8 cellular contexts compared by ENCODE assay signal in genomic region chr7:98745722-98746318, GRCh38.
DNase-seq lines count a peak whose midpoint lies in the region; ATAC-seq and TF ChIP-seq lines count a peak whose summit lies in the region.

No MANE protein-coding gene starts in this region.

- H3K27me3 Mint-ChIP-seq in chondrocyte (ENCODE audit: low read depth), result peaks cover 34% of the 10 kb centered on the region

- no peak overlapping the region for H3K4me3 Mint-ChIP-seq in chondrocyte (ENCODE audit: unreplicated experiment)

- peaks cover 2% of the 10 kb centered on the region for H3K36me3 Mint-ChIP-seq in chondrocyte (ENCODE audit: low read depth)

- no peaks in the 10 kb centered on the region for H3K4me1 Mint-ChIP-seq in chondrocyte (ENCODE audit: low read depth)

- ATAC-seq in GM21423 (IDR thresholded peaks at IDR 0.05; ENCODE audit: unreplicated experiment), result no peak

- peaks cover 4% of the 10 kb centered on the region for H3K9me3 Mint-ChIP-seq in chondrocyte (ENCODE audit: low read depth)

- TF ChIP-seq CTCF in GM12872 (IDR thresholded peaks at IDR 0.05; ENCODE audit: insufficient read depth, low read depth, low read length), result peak; percentile 93
- peak; percentile 88 for TF ChIP-seq CTCF in chondrocyte (IDR thresholded peaks at IDR 0.05)

- H3K27ac Mint-ChIP-seq in chondrocyte (ENCODE audit: unreplicated experiment), result no peak overlapping the region

- peak; percentile 50 for DNase-seq in 8988T
- DNase-seq in NCI-H1417 treated with DMSO at 0.1 percent for 48 hours (lab: John Stamatoyannopoulos, UW), result peak; percentile 20
- peak; percentile 58 to 68 for DNase-seq in activated CD4-positive, alpha-beta T cell treated with anti-CD3 and anti-CD28 coated beads for 4 hours
- no peak for DNase-seq in chondrocyte (ENCODE audit: low spot score)
- peak; percentile 53 for DNase-seq in medulla oblongata (ENCODE audit: extremely low spot score)
- DNase-seq in stimulated activated CD8-positive, alpha-beta memory T cell treated with anti-CD3 and anti-CD28 coated beads, Interleukin-4, amount 100 ng/mL, for 24 hours (ENCODE audit: low read depth), result peak; percentile 64
